ENCODE assay signal across 8 cellular contexts in genomic region chr11:72780291-72781062, GRCh38. TPM values are rescaled to one million over a fixed set of nuclear protein-coding genes. Genes with fewer than 3 reads are reported as not detected.
DNase-seq lines count a peak whose midpoint lies in the region; ATAC-seq and TF ChIP-seq lines count a peak whose summit lies in the region.

No MANE protein-coding gene starts in this region.

- no peak for ATAC-seq in GM19324 (IDR thresholded peaks at IDR 0.05; ENCODE audit: low FRiP score, unreplicated experiment)

- H3K4me3 ChIP-seq in A673 (ENCODE audit: low read depth, low read length, poor library complexity, severe bottlenecking), result peak overlapping the region; percentile 55
- H3K4me3 ChIP-seq in HUES48 (ENCODE audit: low read depth, low read length), result peak overlapping the region; percentile 62
- H3K4me3 ChIP-seq in choroid plexus epithelial cell (ENCODE audit: low read depth, low read length), result peak overlapping the region; percentile 55
- H3K4me3 ChIP-seq in muscle layer of duodenum (ENCODE audit: low read depth in 1 of 2, low read length in 2 of 2), result peak overlapping the region; percentile 57 to 69

- no peaks in the 10 kb centered on the region for H3K9me3 ChIP-seq in A673 (ENCODE audit: low read depth, low read length, poor library complexity, severe bottlenecking)
- H3K9me3 ChIP-seq in HUES48 (ENCODE audit: control insufficient read depth, insufficient read depth, low read length), result no peaks in the 10 kb centered on the region
- no peaks in the 10 kb centered on the region for H3K9me3 ChIP-seq in muscle layer of duodenum (ENCODE audit: control insufficient read depth in 1 of 2, low read length in 2 of 2)

- intact Hi-C loops in A673 (cut with micrococcal nuclease; ENCODE audit: unreplicated experiment), result no loop called here

- H3K27me3 ChIP-seq in A673 (replicated peaks; ENCODE audit: insufficient read depth, low read depth, low read length, poor library complexity) (no peaks in the 10 kb centered on the region), HUES48 (ENCODE audit: control insufficient read depth, insufficient read depth, low read length) (peaks cover 8% of the 10 kb centered on the region), muscle layer of duodenum (ENCODE audit: low read depth, low read length) (no peaks in the 10 kb centered on the region)

- TF ChIP-seq CTCF in A673 (conservative IDR thresholded peaks at IDR 0.05; ENCODE audit: low read depth, low read length) (no peak), choroid plexus epithelial cell (conservative IDR thresholded peaks at IDR 0.05; ENCODE audit: low read depth, low read length) (no peak)

- CTCF ChIA-PET in A673 (lab: Charles Lee), result no interaction called here

- H3K27ac ChIP-seq in A673 (ENCODE audit: low read depth, low read length, poor library complexity, severe bottlenecking) (no peak overlapping the region), HUES48 (ENCODE audit: low read depth, low read length) (no peak overlapping the region), muscle layer of duodenum (ENCODE audit: low read length) (peak overlapping the region; percentile 31)

- H3K36me3 ChIP-seq in A673 (ENCODE audit: insufficient read depth, low read length, poor library complexity, severe bottlenecking), result no peaks in the 10 kb centered on the region
- H3K36me3 ChIP-seq in HUES48 (ENCODE audit: control insufficient read depth, insufficient read depth, low read length), result no peaks in the 10 kb centered on the region
- no peaks in the 10 kb centered on the region for H3K36me3 ChIP-seq in muscle layer of duodenum (ENCODE audit: control insufficient read depth in 1 of 2, insufficient read depth in 2 of 2, low read length in 2 of 2)

- DNase-seq in A673 (ENCODE audit: low spot score) (no peak), choroid plexus epithelial cell (ENCODE audit: low read depth) (no peak), iPS-NIHi11 (ENCODE audit: low spot score) (no peak), SKM-1 treated with dmso at 0.1 percent for 144 hours (lab: John Stamatoyannopoulos, UW; ENCODE audit: unreplicated experiment) (no peak), EL (no peak)

- H3K4me1 ChIP-seq in A673 (ENCODE audit: insufficient read depth, low read length, poor library complexity, severe bottlenecking) (peaks cover 14% of the 10 kb centered on the region), HUES48 (ENCODE audit: control insufficient read depth, insufficient read depth, low read length) (peaks cover 9% of the 10 kb centered on the region; the same call in 1 of the 2 replicates), muscle layer of duodenum (ENCODE audit: control insufficient read depth in 1 of 2, insufficient read depth in 2 of 2, low read length in 2 of 2) (peaks cover 0 to 28% of the 10 kb centered on the region in 2 donors)

- H3K9ac ChIP-seq in HUES48 (ENCODE audit: low read depth, low read length), result no peak overlapping the region

- POLR2A ChIA-PET in A673 (lab: Charles Lee; ENCODE audit: low non-redundant PET), result no interaction called here

- BruUV-seq in A673 (replicated peaks; lab: Mats Ljungman, UMichigan), result no TSS peak

RNA-seq across cellular contexts. Expression of gene STARD10, which starts 13.4 kb away (rescaled TPM):
- total RNA-seq in A673 (2021), result 16.9 and 18.3 TPM in 2 replicates

RNA-seq across cellular contexts. Expression of gene ARAP1, which starts 28.3 kb away (rescaled TPM):
- total RNA-seq in A673 (2021), result 66.1 and 68.4 TPM in 2 replicates

RNA-seq across cellular contexts. Expression of gene ATG16L2, which starts 33.7 kb away (rescaled TPM):
- total RNA-seq in A673 (2021), result 8.6 and 11.7 TPM in 2 replicates
